14 cellular contexts compared by ENCODE assay signal in the genomic region with DNA sequence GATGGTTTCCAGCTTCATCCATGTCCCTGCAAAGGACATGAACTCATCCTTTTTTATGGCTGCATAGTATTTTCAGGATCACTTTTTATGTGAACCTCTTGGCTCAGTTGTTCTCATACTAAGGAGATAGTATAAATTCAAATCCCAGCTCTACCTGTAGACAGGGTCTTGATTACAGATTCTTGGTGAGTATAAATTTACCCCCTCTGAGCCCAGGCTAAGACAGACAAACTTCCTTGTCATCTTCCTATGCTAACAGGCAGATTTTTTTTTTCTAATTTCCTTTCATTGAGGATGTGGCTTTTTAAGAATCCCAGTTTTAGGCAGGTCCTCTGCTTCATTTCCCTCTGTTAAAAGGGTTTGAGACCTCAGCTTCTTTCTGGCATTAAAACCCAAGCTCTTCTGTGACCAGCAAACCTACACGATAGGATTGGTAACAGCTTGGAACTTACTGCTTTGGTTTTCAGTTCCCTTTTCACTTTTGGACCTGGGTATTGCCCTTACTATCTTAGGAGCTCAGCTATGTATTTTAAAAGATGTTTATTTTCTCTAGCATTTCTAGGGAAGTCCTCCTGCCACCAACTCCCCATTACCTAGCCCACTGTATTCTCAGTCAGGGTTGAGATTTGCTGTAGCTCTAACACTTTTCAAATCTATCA.
DNase-seq lines count a peak whose midpoint lies in the region; ATAC-seq and TF ChIP-seq lines count a peak whose summit lies in the region.
"Had no signal": no experiment of that assay in that cellular context is flagged by ENCODE, and none has a peak within 500 bp of the region (broad histone marks: within the 10 kb centered on the region; RNA-seq: fewer than 3 reads in every experiment).

No MANE protein-coding gene starts in this region.

- no peak overlapping the region for H3K4me3 Mint-ChIP-seq in chondrocyte (ENCODE audit: unreplicated experiment)
- H3K4me3 Mint-ChIP-seq: activated CD8-positive, alpha-beta memory T cell treated with anti-CD3 and anti-CD28 coated beads, Interleukin-2, amount 10 ng/mL, durations not matched to agents 7 days and 5 days; naive thymus-derived CD4-positive, alpha-beta T cell; stimulated activated effector memory CD8-positive, alpha-beta T cell treated with anti-CD3 and anti-CD28 coated beads, Interleukin-12 subunit alpha, Interleukin-12 subunit beta, amount 100 ng/mL, for 72 hours; T-cell had no signal

- peaks cover 10% of the 10 kb centered on the region for H3K36me3 Mint-ChIP-seq in chondrocyte (ENCODE audit: low read depth)

- no peaks in the 10 kb centered on the region for H3K4me1 Mint-ChIP-seq in chondrocyte (ENCODE audit: low read depth)
- H3K4me1 Mint-ChIP-seq: activated CD8-positive, alpha-beta memory T cell treated with anti-CD3 and anti-CD28 coated beads, Interleukin-2, amount 10 ng/mL, durations not matched to agents 7 days and 5 days; stimulated activated effector memory CD8-positive, alpha-beta T cell treated with anti-CD3 and anti-CD28 coated beads, Interleukin-12 subunit alpha, Interleukin-12 subunit beta, amount 100 ng/mL, for 72 hours; T-cell had no signal

- TF ChIP-seq CTCF in GM10266 (IDR thresholded peaks at IDR 0.05; ENCODE audit: control insufficient read depth, insufficient read depth, low read depth, missing control alignments) (no peak), chondrocyte (IDR thresholded peaks at IDR 0.05) (no peak)

- no peak overlapping the region for H3K27ac Mint-ChIP-seq in chondrocyte (ENCODE audit: unreplicated experiment)
- H3K27ac Mint-ChIP-seq: activated CD8-positive, alpha-beta memory T cell treated with anti-CD3 and anti-CD28 coated beads, Interleukin-2, amount 10 ng/mL, durations not matched to agents 7 days and 5 days; naive thymus-derived CD4-positive, alpha-beta T cell; stimulated activated effector memory CD8-positive, alpha-beta T cell treated with anti-CD3 and anti-CD28 coated beads, Interleukin-12 subunit alpha, Interleukin-12 subunit beta, amount 100 ng/mL, for 72 hours; T-cell had no signal

- no peaks in the 10 kb centered on the region for H3K9me3 Mint-ChIP-seq in chondrocyte (ENCODE audit: low read depth)
- H3K9me3 Mint-ChIP-seq: stimulated activated effector memory CD8-positive, alpha-beta T cell treated with anti-CD3 and anti-CD28 coated beads, Interleukin-12 subunit alpha, Interleukin-12 subunit beta, amount 100 ng/mL, for 72 hours; T-cell had no signal

- H3K27me3 Mint-ChIP-seq in chondrocyte (ENCODE audit: low read depth), result no peaks in the 10 kb centered on the region
- H3K27me3 Mint-ChIP-seq: activated CD8-positive, alpha-beta memory T cell treated with anti-CD3 and anti-CD28 coated beads, Interleukin-2, amount 10 ng/mL, durations not matched to agents 7 days and 5 days; naive thymus-derived CD4-positive, alpha-beta T cell; T-cell had no signal

- ATAC-seq in GM19351 (IDR thresholded peaks at IDR 0.05; ENCODE audit: unreplicated experiment) (peak; percentile 98), HG02642 (IDR thresholded peaks at IDR 0.05; ENCODE audit: poor library complexity, unreplicated experiment) (peak; percentile 96), HG03469 (IDR thresholded peaks at IDR 0.05; ENCODE audit: unreplicated experiment) (peak; percentile 91), left lobe of liver (no peak)
- ATAC-seq: activated CD8-positive, alpha-beta memory T cell treated with anti-CD3 and anti-CD28 coated beads, Interleukin-2, amount 10 ng/mL, durations not matched to agents 7 days and 5 days; naive thymus-derived CD4-positive, alpha-beta T cell; stimulated activated effector memory CD8-positive, alpha-beta T cell treated with anti-CD3 and anti-CD28 coated beads, Interleukin-12 subunit alpha, Interleukin-12 subunit beta, amount 100 ng/mL, for 72 hours; T-cell had no signal

- DNase-seq in GM10266 (ENCODE audit: extremely low spot score) (peak; percentile 43), chondrocyte (ENCODE audit: low spot score) (no peak), left lobe of liver (ENCODE audit: low spot score) (no peak), COLO668 (lab: John Stamatoyannopoulos, UW; ENCODE audit: unreplicated experiment) (no peak), NCI-H128 (lab: John Stamatoyannopoulos, UW; ENCODE audit: unreplicated experiment) (no peak)
- DNase-seq: activated CD8-positive, alpha-beta memory T cell treated with anti-CD3 and anti-CD28 coated beads, Interleukin-2, amount 10 ng/mL, durations not matched to agents 7 days and 5 days; MG63; naive thymus-derived CD4-positive, alpha-beta T cell; NCI-H774; T-cell had no signal
